Comparison of ENCODE assay signal across 11 cellular contexts in the genomic region with DNA sequence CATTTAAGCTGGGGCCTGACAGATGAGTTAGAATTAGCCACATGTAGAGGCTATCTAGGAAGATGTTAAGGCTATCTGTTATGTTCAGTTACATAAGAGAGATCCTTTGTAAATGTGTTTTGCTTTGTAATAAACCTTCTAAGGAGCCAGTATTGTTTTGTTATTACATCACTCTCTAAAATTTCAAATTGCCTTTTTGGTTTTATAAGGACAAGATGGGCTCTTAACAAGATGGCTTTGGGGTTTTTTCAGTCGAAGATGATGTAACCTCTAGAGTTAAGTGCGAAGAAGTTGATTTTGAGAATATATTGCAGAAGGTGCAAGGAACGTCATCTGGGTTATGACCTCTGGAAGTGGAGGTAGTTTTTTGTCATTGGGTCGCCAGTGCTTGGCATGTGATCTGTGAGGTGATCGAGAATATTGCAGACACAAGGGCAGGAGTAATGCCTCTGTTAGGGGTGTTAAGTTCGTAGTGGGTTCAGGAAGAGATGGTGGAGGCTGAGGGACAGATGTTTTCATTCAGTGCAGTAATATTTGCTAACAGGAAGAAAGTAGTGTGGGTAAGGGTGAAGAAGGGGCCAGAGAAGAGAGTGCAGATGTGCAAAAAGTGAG. TPM values are rescaled to one million over a fixed set of nuclear protein-coding genes. Genes with fewer than 3 reads are reported as not detected.
DNase-seq lines count a peak whose midpoint lies in the region; TF ChIP-seq lines count a peak whose summit lies in the region.
"Had no signal": no experiment of that assay in that cellular context is flagged by ENCODE, and none has a peak within 500 bp of the region (broad histone marks: within the 10 kb centered on the region; RNA-seq: fewer than 3 reads in every experiment).

No MANE protein-coding gene starts in this region.

- TF ChIP-seq POLR2A in esophagus squamous epithelium (IDR thresholded peaks at IDR 0.05): no peak

- H3K27me3 ChIP-seq in DOHH2 (ENCODE audit: control insufficient read depth, low read length): no peaks in the 10 kb centered on the region
- no peaks in the 10 kb centered on the region for H3K27me3 ChIP-seq in Karpas-422 (ENCODE audit: low read length)
- H3K27me3 ChIP-seq in osteoblast (ENCODE audit: insufficient read depth, low read length): no peaks in the 10 kb centered on the region
- no peaks in the 10 kb centered on the region for H3K27me3 ChIP-seq in esophagus squamous epithelium
- H3K27me3 ChIP-seq: esophagus muscularis mucosa had no signal

- no peak for TF ChIP-seq CTCF in DOHH2 (IDR thresholded peaks at IDR 0.05; ENCODE audit: low read depth, low read length, poor library complexity, severe bottlenecking)
- TF ChIP-seq CTCF in osteoblast (IDR thresholded peaks at IDR 0.05; ENCODE audit: extremely low read depth, low read depth, low read length): no peak
- TF ChIP-seq CTCF in esophagus squamous epithelium (IDR thresholded peaks at IDR 0.05): no peak

- H3K27ac ChIP-seq in DOHH2 (ENCODE audit: low read depth, low read length): peak overlapping the region; percentile 40
- H3K27ac ChIP-seq in Karpas-422 (ENCODE audit: low read length): peak overlapping the region; percentile 46; the same call in 1 of the 2 replicates
- peak overlapping the region; percentile 8 for H3K27ac ChIP-seq in osteoblast (ENCODE audit: low read depth, low read length)
- no peak overlapping the region for H3K27ac ChIP-seq in esophagus squamous epithelium
- H3K27ac ChIP-seq: esophagus muscularis mucosa, KMS-11 had no signal

- H3K9me2 ChIP-seq in DOHH2 (replicated peaks; ENCODE audit: control insufficient read depth, low read length) (no peaks in the 10 kb centered on the region), Karpas-422 (replicated peaks; ENCODE audit: insufficient read depth, low read length) (no peaks in the 10 kb centered on the region)

- peaks cover 57% of the 10 kb centered on the region for H3K36me3 ChIP-seq in DOHH2 (ENCODE audit: control insufficient read depth, low read length)
- H3K36me3 ChIP-seq in Karpas-422 (ENCODE audit: insufficient read depth, low read length): peaks cover 13% of the 10 kb centered on the region; the same call in 1 of the 2 replicates
- H3K36me3 ChIP-seq in osteoblast (ENCODE audit: insufficient read depth, low read length): peaks cover 8% of the 10 kb centered on the region
- H3K36me3 ChIP-seq in esophagus squamous epithelium: peaks cover 0 to 11% (median 0%) of the 10 kb centered on the region in 3 donors

- peaks cover 20% of the 10 kb centered on the region for H3F3A ChIP-seq in DOHH2 (ENCODE audit: control insufficient read depth, insufficient read depth)

- H3K4me3 ChIP-seq in DOHH2 (ENCODE audit: low read length) (peak overlapping the region; percentile 40), Karpas-422 (ENCODE audit: low read length) (no peak overlapping the region), osteoblast (ENCODE audit: insufficient read depth, low read length) (no peak overlapping the region), esophagus squamous epithelium (peak overlapping the region in 1 of 4 donors; percentile 1)
- H3K4me3 ChIP-seq: esophagus muscularis mucosa, lung had no signal

- DNase-seq in Karpas-422 (no peak), dedifferentiated amniotic fluid mesenchymal stem cell (ENCODE audit: extremely low spot score) (peak; percentile 39), osteoblast (ENCODE audit: insufficient read length, low spot score, missing footprints) (no peak), NCI-H748 (lab: John Stamatoyannopoulos, UW; ENCODE audit: unreplicated experiment) (no peak), esophagus squamous epithelium (lab: John Stamatoyannopoulos, UW) (no peak)
- no peak for DNase-seq in activated effector memory CD4-positive, alpha-beta T cell treated with anti-CD3 and anti-CD28 coated beads, Interleukin-2, amount 50 U/mL, for 16 hours
- DNase-seq: NCI-H748 treated with DMSO at 0.1 percent for 48 hours had no signal

- no peak overlapping the region for H2AFZ ChIP-seq in Karpas-422 (ENCODE audit: low read length)
- no peak overlapping the region for H2AFZ ChIP-seq in osteoblast (ENCODE audit: low read length)

- H3K9ac ChIP-seq in Karpas-422 (ENCODE audit: low read length): no peak overlapping the region
- H3K9ac ChIP-seq: KMS-11 had no signal

- H3K4me2 ChIP-seq in DOHH2 (ENCODE audit: low read length) (peak overlapping the region; percentile 64), Karpas-422 (ENCODE audit: low read depth, low read length, poor library complexity, severe bottlenecking) (peak overlapping the region; percentile 9), osteoblast (ENCODE audit: insufficient read depth, low read length) (no peak overlapping the region)
- H3K4me2 ChIP-seq: KMS-11 had no signal

- H3K79me2 ChIP-seq in DOHH2 (ENCODE audit: control insufficient read depth, low read length): peaks cover 100% of the 10 kb centered on the region
- H3K79me2 ChIP-seq in Karpas-422 (ENCODE audit: low read length): peaks cover 100% of the 10 kb centered on the region
- H3K79me2 ChIP-seq in osteoblast (ENCODE audit: insufficient read depth, low read length): peaks cover 100% of the 10 kb centered on the region

- H3K9me3 ChIP-seq in DOHH2 (ENCODE audit: control insufficient read depth, insufficient read depth, low read length) (no peaks in the 10 kb centered on the region), Karpas-422 (ENCODE audit: low read length) (no peaks in the 10 kb centered on the region), osteoblast (ENCODE audit: low read depth, low read length) (no peaks in the 10 kb centered on the region), esophagus squamous epithelium (no peaks in the 10 kb centered on the region)
- H3K9me3 ChIP-seq: esophagus muscularis mucosa had no signal

- 47 to 70% methylated on average over 6 of the region's 6 CpGs for WGBS in esophagus squamous epithelium, 2 donors

- H3K4me1 ChIP-seq in DOHH2 (ENCODE audit: control insufficient read depth, low read length): peaks cover 100% of the 10 kb centered on the region
- H3K4me1 ChIP-seq in Karpas-422 (ENCODE audit: low read length): peaks cover 70% of the 10 kb centered on the region
- peaks cover 32% of the 10 kb centered on the region for H3K4me1 ChIP-seq in osteoblast (ENCODE audit: insufficient read depth, low read length)
- peaks cover 0 to 86% (median 32%) of the 10 kb centered on the region in 3 donors for H3K4me1 ChIP-seq in esophagus squamous epithelium

- H4K20me1 ChIP-seq in DOHH2 (ENCODE audit: control insufficient read depth, insufficient read depth, low read depth, low read length) (peaks cover 48% of the 10 kb centered on the region), Karpas-422 (ENCODE audit: insufficient read depth, low read depth, low read length) (peaks cover 89% of the 10 kb centered on the region), osteoblast (ENCODE audit: insufficient read depth, low read length) (peaks cover 87% of the 10 kb centered on the region)

- intact Hi-C loops in esophagus squamous epithelium (cut with DNase I): no loop called here

RNA-seq across cellular contexts. Expression of a gene that starts 12.7 kb away (rescaled TPM):
- 171 and 205 TPM in 2 replicates for total RNA-seq in Karpas-422 (2014; rRNA removed; shearing (Covaris generic); ENCODE audit: low replicate concordance)
- total RNA-seq in osteoblast (77.8 and 85.8 TPM in 2 replicates), esophagus squamous epithelium (100 to 1,000 TPM in 1 of 4 donors, 10 to 100 TPM in 3; 51.5 to 110 (median 62.9) TPM)

Comparison
In these comparisons a context has a peak if more than half of its experiments do, and no peak if none do; other contexts are left out.
1. H3K27ac ChIP-seq: peak in DOHH2 (single experiment), Karpas-422 (single experiment) and osteoblast (single experiment); none in esophagus squamous epithelium (0 of 4).